Comparison of ENCODE assay signal across 8 cellular contexts in genomic region chr1:178057863-178058576, GRCh38. TPM values are rescaled to one million over a fixed set of nuclear protein-coding genes. Genes with fewer than 3 reads are reported as not detected.
A peak's percentile ranks its signal among the peaks of the same experiment; 100 is the strongest.
DNase-seq lines count a peak whose midpoint lies in the region; ATAC-seq and TF ChIP-seq lines count a peak whose summit lies in the region.

No MANE protein-coding gene starts in this region.

- no peaks in the 10 kb centered on the region for H3K36me3 Mint-ChIP-seq in brain
- no peaks in the 10 kb centered on the region for H3K36me3 Mint-ChIP-seq in activated T-cell treated with anti-CD3 and anti-CD28 coated beads, Interleukin-2, amount 50 U/mL, for 4 hours (ENCODE audit: insufficient read depth)

- H3K79me2 ChIP-seq in hepatocyte: no peaks in the 10 kb centered on the region

- H2AFZ ChIP-seq in hepatocyte: peak overlapping the region; percentile 30

- H3K4me1 Mint-ChIP-seq in brain: peaks cover 80% of the 10 kb centered on the region
- H3K4me1 Mint-ChIP-seq in activated T-cell treated with anti-CD3 and anti-CD28 coated beads, Interleukin-2, amount 50 U/mL, for 4 hours (ENCODE audit: low read depth): no peaks in the 10 kb centered on the region

- peak overlapping the region; percentile 81 for H3K9ac ChIP-seq in skeletal muscle satellite cell (ENCODE audit: low read depth, low read length)

- WGBS in hepatocyte (ENCODE audit: low lambda C conversion rate, missing lambda C conversion rate): 51% methylated on average over 8 of the region's 8 CpGs

- DNase-seq in HEK293T (ENCODE audit: extremely low spot score) (no peak), hepatocyte (ENCODE audit: low spot score) (peak; percentile 48), NCI-H2107 treated with DMSO at 0.1 percent for 48 hours (lab: John Stamatoyannopoulos, UW; ENCODE audit: unreplicated experiment) (no peak), OCI-M1 (lab: John Stamatoyannopoulos, UW) (no peak), GOT3 (lab: John Stamatoyannopoulos, UW) (no peak)
- no peak for DNase-seq in activated T-cell treated with anti-CD3 and anti-CD28 coated beads, Interleukin-2, amount 50 U/mL, for 4 hours

- H3K4me3 ChIP-seq in hepatocyte: no peak overlapping the region
- H3K4me3 ChIP-seq in skeletal muscle satellite cell (ENCODE audit: low read length): peak overlapping the region; percentile 31

- H3K9me3 Mint-ChIP-seq in brain: peaks cover 0 to 2% (median 0%) of the 10 kb centered on the region in 5 experiments
- H3K9me3 Mint-ChIP-seq in activated T-cell treated with anti-CD3 and anti-CD28 coated beads, Interleukin-2, amount 50 U/mL, for 4 hours: no peaks in the 10 kb centered on the region

- H3K27ac ChIP-seq in hepatocyte: peak overlapping the region; percentile 82

- CTCF ChIA-PET in HEK293T (lab: Yijun Ruan, JAX): no interaction called here

- no peaks in the 10 kb centered on the region for H4K20me1 ChIP-seq in hepatocyte (ENCODE audit: insufficient read depth, poor library complexity, severe bottlenecking)

- no peaks in the 10 kb centered on the region for H3K36me3 ChIP-seq in hepatocyte (replicated peaks; ENCODE audit: insufficient read depth, low read depth)
- H3K36me3 ChIP-seq in skeletal muscle satellite cell (ENCODE audit: insufficient read depth, low read length): no peaks in the 10 kb centered on the region

- H3K9me3 ChIP-seq in hepatocyte (ENCODE audit: low read depth) (no peaks in the 10 kb centered on the region), skeletal muscle satellite cell (replicated peaks; ENCODE audit: low read length) (no peaks in the 10 kb centered on the region)

- H3K4me3 Mint-ChIP-seq in brain: peak overlapping the region in 1 of 5 experiments; percentile 38
- H3K4me3 Mint-ChIP-seq in activated T-cell treated with anti-CD3 and anti-CD28 coated beads, Interleukin-2, amount 50 U/mL, for 4 hours: no peak overlapping the region

- peak overlapping the region in 4 of 5 experiments; percentile 44 to 93 (median 50) for H3K27ac Mint-ChIP-seq in brain

- no peaks in the 10 kb centered on the region for H3K9me2 ChIP-seq in hepatocyte (replicated peaks; ENCODE audit: insufficient read depth)

- TF ChIP-seq CTCF in brain (conservative IDR thresholded peaks at IDR 0.05) (no peak), hepatocyte (IDR thresholded peaks at IDR 0.05; ENCODE audit: poor library complexity) (no peak)

- H3K4me1 ChIP-seq in hepatocyte (ENCODE audit: insufficient read depth): peaks cover 23% of the 10 kb centered on the region
- peaks cover 65% of the 10 kb centered on the region for H3K4me1 ChIP-seq in skeletal muscle satellite cell (ENCODE audit: control insufficient read depth, insufficient read depth, low read length)

- ATAC-seq in activated T-cell treated with anti-CD3 and anti-CD28 coated beads, Interleukin-2, amount 50 U/mL, for 4 hours: no peak

- POLR2A ChIA-PET in HEK293T (lab: Yijun Ruan, JAX): no interaction called here

- H3K4me2 ChIP-seq in hepatocyte: peak overlapping the region; percentile 49
- H3K4me2 ChIP-seq in skeletal muscle satellite cell (ENCODE audit: low read length): peak overlapping the region; percentile 65

- H3K27me3 Mint-ChIP-seq in brain: peaks cover 9% of the 10 kb centered on the region
- H3K27me3 Mint-ChIP-seq in activated T-cell treated with anti-CD3 and anti-CD28 coated beads, Interleukin-2, amount 50 U/mL, for 4 hours (ENCODE audit: low read depth): no peaks in the 10 kb centered on the region

- H3K27me3 ChIP-seq in hepatocyte (no peaks in the 10 kb centered on the region), skeletal muscle satellite cell (ENCODE audit: control insufficient read depth, insufficient read depth, low read length) (no peaks in the 10 kb centered on the region)

TF ChIP-seq in HEK293T, 16 proteins besides CTCF, POLR2A, EP300 and RAD21:
- TF ChIP-seq ELF4 (IDR thresholded peaks at IDR 0.05) (no peak), L3MBTL2 (conservative IDR thresholded peaks at IDR 0.05) (peak; percentile 50), SP1 (IDR thresholded peaks at IDR 0.05) (no peak)

RNA-seq across cellular contexts. Expression of gene RASAL2, which starts 35.9 kb away (rescaled TPM):
- 4.0 TPM for polyA plus RNA-seq in brain (ENCODE audit: insufficient read depth, low read depth, low replicate concordance)
- total RNA-seq in hepatocyte: 23.8 and 24.0 TPM in 2 replicates
- polyA plus RNA-seq in hepatocyte: 8.7 and 14.5 TPM in 2 replicates
- 36.2 and 36.3 TPM in 2 replicates for total RNA-seq in skeletal muscle satellite cell (2012; rRNA removed)
- total RNA-seq in activated T-cell treated with anti-CD3 and anti-CD28 coated beads, Interleukin-2, amount 50 U/mL, for 4 hours: under 1 TPM; 0.03 to 0.15 (median 0.08) TPM

Comparison
In these comparisons a context has a peak if more than half of its experiments do, and no peak if none do; other contexts are left out.
1. RNA of gene RASAL2, which starts 35.9 kb away (total RNA-seq): 23.8 to 24.0 TPM in hepatocyte; 0.03 to 0.15 TPM in activated T-cell treated with anti-CD3 and anti-CD28 coated beads, Interleukin-2, amount 50 U/mL, for 4 hours; every median in the first group is over 10 times any median in the second.